In genomic region chr11:71698961-71699360, GRCh38 we compare ENCODE assay signal across 8 cellular contexts.
DNase-seq lines count a peak whose midpoint lies in the region; ATAC-seq, FAIRE-seq and TF ChIP-seq lines count a peak whose summit lies in the region.
"Not testable (repeated sequence)": the region's sequence is repeated elsewhere in the genome, so short reads cannot be mapped to it uniquely, and the experiment has no call there.

No MANE protein-coding gene starts in this region.

- not testable (repeated sequence) for H3K14ac ChIP-seq in H9 (ENCODE audit: insufficient read depth, low read length)

- H3K56ac ChIP-seq in H9 (ENCODE audit: insufficient read length, low read depth, low read length): not testable (repeated sequence)

- intact Hi-C loops in HepG2 (cut with micrococcal nuclease; ENCODE audit: unreplicated experiment): not testable (repeated sequence)

- not testable (repeated sequence) for H4K8ac ChIP-seq in H9 (replicated peaks; ENCODE audit: insufficient read length, low read depth, low read length)

- H2AK5ac ChIP-seq in H9 (ENCODE audit: insufficient read length, low read length): not testable (repeated sequence)

- not testable (repeated sequence) for H4K91ac ChIP-seq in H9 (ENCODE audit: insufficient read length, low read depth, low read length)

- H3K27ac Mint-ChIP-seq in H9, type B pancreatic cell: not testable (repeated sequence)

- not testable (repeated sequence) for BruUV-seq in HepG2 (replicated peaks; lab: Mats Ljungman, UMichigan)

- not testable (repeated sequence) for H3K4me1 ChIP-seq in H9 (ENCODE audit: insufficient read depth, low read length); HepG2 (ENCODE audit: insufficient read depth, low read length)

- not testable (repeated sequence) for H3K27ac ChIP-seq in H9 (ENCODE audit: insufficient read length, low read depth, low read length); brain microvascular endothelial cell; HepG2 (ENCODE audit: extremely low read length, insufficient read depth, low read length)

- H2BK12ac ChIP-seq in H9 (ENCODE audit: insufficient read length, low read depth, low read length): not testable (repeated sequence)

- ATAC-seq in HepG2: not testable (repeated sequence)

- not testable (repeated sequence) for H3K4ac ChIP-seq in H9 (ENCODE audit: low read depth, low read length)

- H2BK20ac ChIP-seq in H9 (ENCODE audit: low read depth, low read length, poor library complexity, severe bottlenecking): not testable (repeated sequence)

- not testable (repeated sequence) for H3K79me1 ChIP-seq in H9 (ENCODE audit: insufficient read depth, low read depth, low read length, poor library complexity, severe bottlenecking)

- not testable (repeated sequence) for H3K27me3 ChIP-seq in H9 (ENCODE audit: insufficient read depth, low read length); brain microvascular endothelial cell (replicated peaks); HepG2 (ENCODE audit: control insufficient read depth in 1 of 2, insufficient read depth in 2 of 2, low read length in 2 of 2)

- H2AFZ ChIP-seq in H9 (ENCODE audit: low read length); HepG2 (ENCODE audit: low read length): not testable (repeated sequence)

- WGBS in H9 (ENCODE audit: extremely low coverage, insufficient read length, low lambda C conversion rate): no CpG with 5 or more reads among the region's 2 CpGs
- 40% methylated on average over 2 of the region's 2 CpGs for WGBS in HepG2 (ENCODE audit: low lambda C conversion rate)

- not testable (repeated sequence) for H3K4me2 ChIP-seq in H9 (ENCODE audit: insufficient read depth, insufficient read length, low read length); HepG2 (ENCODE audit: low read depth, low read length)

- POLR2A ChIA-PET in HepG2 (lab: Yijun Ruan, JAX): not testable (repeated sequence)

- H2BK15ac ChIP-seq in H9 (ENCODE audit: low read depth, low read length): not testable (repeated sequence)

- not testable (repeated sequence) for TF ChIP-seq EP300 in HepG2 (IDR thresholded peaks at IDR 0.05; ENCODE audit: low read depth in 2 of 2, low read length in 2 of 2); HepG2 (CRISPR knock-in tag; IDR thresholded peaks at IDR 0.05; ENCODE audit: borderline replicate concordance)

- not testable (repeated sequence) for H3K23me2 ChIP-seq in H9 (ENCODE audit: insufficient read length, low read depth, low read length, poor library complexity, severe bottlenecking)

- H2BK120ac ChIP-seq in H9 (ENCODE audit: low read depth, low read length, poor library complexity, severe bottlenecking): not testable (repeated sequence)

- in situ Hi-C loops in brain microvascular endothelial cell (cut with HindIII; ENCODE audit: low pct_ligation_motif_present, low sequenced_read_pairs); HepG2 (cut with HindIII; ENCODE audit: extremely low pct_ligation_motif_present, low pct_unique_long_range_greater_than_20kb): not testable (repeated sequence)

- H4K5ac ChIP-seq in H9 (ENCODE audit: insufficient read length, low read depth, low read length): not testable (repeated sequence)

- not testable (repeated sequence) for H3K4me3 ChIP-seq in brain microvascular endothelial cell (ENCODE audit: low read depth, low read length); fibroblast of mammary gland (ENCODE audit: control insufficient read depth, low read depth, low read length); HepG2 (replicated peaks in 1 of 3; ENCODE audit: insufficient read depth in 1 of 3, low read depth in 2 of 3, low read length in 3 of 3)

- CTCF ChIA-PET in HepG2 (lab: Yijun Ruan, JAX; ENCODE audit: low intra/inter-chr PET ratio, low total read pairs): not testable (repeated sequence)

- not testable (repeated sequence) for H3K23ac ChIP-seq in H9 (ENCODE audit: insufficient read length, low read depth, low read length)

- H3K27me3 Mint-ChIP-seq in H9 (ENCODE audit: low read depth); type B pancreatic cell: not testable (repeated sequence)

- peak; percentile 56 for TF ChIP-seq CTCF in H9 (conservative IDR thresholded peaks at IDR 0.05)
- peak; percentile 27 for TF ChIP-seq CTCF in brain microvascular endothelial cell (IDR thresholded peaks at IDR 0.05; ENCODE audit: low read depth, low read length, missing control alignments)
- not testable (repeated sequence) for TF ChIP-seq CTCF in fibroblast of mammary gland (conservative IDR thresholded peaks at IDR 0.05; ENCODE audit: control insufficient read depth, insufficient read depth, low read depth, low read length)
- peak; percentile 28; the same call in 1 of the 2 replicates for TF ChIP-seq CTCF in HepG2 (CRISPR knock-in tag; IDR thresholded peaks at IDR 0.05)
- TF ChIP-seq CTCF in type B pancreatic cell (conservative IDR thresholded peaks at IDR 0.05): peak; percentile 49

- not testable (repeated sequence) for H3K9ac ChIP-seq in H9 (ENCODE audit: extremely low read depth, insufficient read length, low read length); HepG2 (ENCODE audit: insufficient read depth, low read depth, low read length)

- H3K9me3 Mint-ChIP-seq in H9: peaks cover 0 to 11% of the 10 kb centered on the region in 2 experiments; a peak in 2 of 5 replicates
- H3K9me3 Mint-ChIP-seq in type B pancreatic cell: not testable (repeated sequence)

- H3K4me3 Mint-ChIP-seq in H9, type B pancreatic cell: not testable (repeated sequence)

- DNase-seq in EL: peak; percentile 1
- peak; percentile 36 for DNase-seq in H9
- peak; percentile 10 for DNase-seq in NAMALWA (ENCODE audit: low spot score)
- DNase-seq in SIG-M5 treated with dmso at 0.1 percent for 504 hours (lab: John Stamatoyannopoulos, UW; ENCODE audit: unreplicated experiment): peak; percentile 7
- DNase-seq in brain microvascular endothelial cell; type B pancreatic cell (ENCODE audit: extremely low spot score, unreplicated experiment): not testable (repeated sequence)
- peak; percentile 1 for DNase-seq in fibroblast of mammary gland (ENCODE audit: low read depth)
- DNase-seq in HepG2 (ENCODE audit: low spot score): peak; percentile 10

- H3K36me3 ChIP-seq in brain microvascular endothelial cell (replicated peaks); HepG2 (replicated peaks in 1 of 2; ENCODE audit: control insufficient read depth in 1 of 2, insufficient read depth in 2 of 2, low read length in 2 of 2): not testable (repeated sequence)

- not testable (repeated sequence) for H3T11ph ChIP-seq in H9 (ENCODE audit: low read length)

- H2BK5ac ChIP-seq in H9 (ENCODE audit: insufficient read length, low read length): not testable (repeated sequence)

- H3K18ac ChIP-seq in H9 (ENCODE audit: insufficient read length, low read depth, low read length): not testable (repeated sequence)

- not testable (repeated sequence) for TF ChIP-seq RAD21 in HepG2 (CRISPR knock-in tag; IDR thresholded peaks at IDR 0.05)

- H3K9me3 ChIP-seq in H9 (ENCODE audit: control insufficient read depth, low read depth, low read length); HepG2 (ENCODE audit: low read length): not testable (repeated sequence)

- not testable (repeated sequence) for FAIRE-seq in HepG2 (lab: Jason Lieb, UNC)

- H3K36me3 Mint-ChIP-seq in H9 (ENCODE audit: insufficient read depth in 1 of 3, low read depth in 3 of 3); type B pancreatic cell: not testable (repeated sequence)

- H4K20me1 ChIP-seq in H9 (ENCODE audit: control insufficient read depth, insufficient read depth, insufficient read length); HepG2 (ENCODE audit: insufficient read depth, low read length): not testable (repeated sequence)

- H3K4me1 Mint-ChIP-seq in H9; type B pancreatic cell (ENCODE audit: unreplicated experiment): not testable (repeated sequence)

- H3K79me2 ChIP-seq in H9 (ENCODE audit: insufficient read depth, low read length); HepG2 (ENCODE audit: insufficient read depth, low read length): not testable (repeated sequence)

- not testable (repeated sequence) for TF ChIP-seq POLR2A in HepG2 (IDR thresholded peaks at IDR 0.05; ENCODE audit: insufficient read depth in 1 of 2, low read depth in 2 of 2, low read length in 2 of 2)

TF ChIP-seq in HepG2, 621 proteins besides CTCF, POLR2A, EP300 and RAD21:
- peak; percentile 33 for TF ChIP-seq STAG1 (CRISPR knock-in tag; IDR thresholded peaks at IDR 0.05)
